In the genomic region with DNA sequence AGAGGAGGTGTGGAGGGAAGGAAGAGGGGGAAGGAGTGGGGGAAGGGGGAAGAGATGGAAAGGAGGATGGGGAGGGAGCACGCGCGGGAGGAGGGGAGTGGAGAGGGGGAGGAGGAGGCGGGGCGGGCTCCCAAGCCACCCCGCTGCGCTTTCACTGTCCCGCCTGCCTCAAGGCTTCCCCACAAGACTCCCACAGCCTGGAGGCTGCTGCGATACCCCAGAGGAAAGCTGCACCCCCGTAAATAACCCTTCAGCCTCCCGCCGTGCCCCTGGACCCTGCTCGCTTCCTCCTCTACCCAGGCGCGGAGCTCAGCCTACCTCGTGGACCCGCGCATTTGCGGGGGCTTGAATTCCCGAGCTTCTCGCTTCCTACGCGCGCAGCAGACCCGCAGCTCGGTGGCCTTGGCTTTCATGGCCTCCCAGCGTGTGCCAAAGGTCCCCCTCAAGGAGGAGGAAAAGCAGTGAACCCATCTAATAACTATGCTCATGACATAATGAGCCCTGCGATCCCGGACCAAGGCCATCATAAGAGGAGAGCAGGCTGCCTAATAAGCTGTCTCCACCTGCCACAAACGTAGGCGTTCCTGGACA, we compare ENCODE assay signal across 8 cellular contexts. TPM values are rescaled to one million over a fixed set of nuclear protein-coding genes. Genes with fewer than 3 reads are reported as not detected.
A peak's percentile ranks its signal among the peaks of the same experiment; 100 is the strongest.
DNase-seq lines count a peak whose midpoint lies in the region; ATAC-seq and TF ChIP-seq lines count a peak whose summit lies in the region.

A gene (minus strand): TSS at position 547 of the 591 bp plus-strand sequence. CDS start 23 bp downstream, at position 524.

- H3K4me1 ChIP-seq in esophagus (ENCODE audit: control insufficient read depth in 2 of 2, insufficient read depth in 2 of 2, low read length in 1 of 2) (no peaks in the 10 kb centered on the region), thyroid gland (peaks cover 0 to 10% of the 10 kb centered on the region in 2 donors)

- 0 to 2% methylated on average over 24 to 31 of the region's 31 CpGs for WGBS in esophagus, 2 donors
- 2% methylated on average over 28 to 29 of the region's 31 CpGs for WGBS in thyroid gland, 2 donors

- TF ChIP-seq POLR2A in thyroid gland (IDR thresholded peaks at IDR 0.05) = peak in 1 of 2 donors; percentile 20

- intact Hi-C loops in thyroid gland (cut with DNase I) = no loop called here

- DNase-seq in CD1c-positive myeloid dendritic cell (ENCODE audit: extremely low spot score) (peak; percentile 21), HCEC 1CT (peak; percentile 69), middle frontal gyrus (ENCODE audit: extremely low spot score, low spot score) (peak; percentile 13), thyroid gland (peak; percentile 63 to 64), AML-193 (lab: John Stamatoyannopoulos, UW) (no peak)
- DNase-seq in activated CD4-positive, alpha-beta T cell treated with anti-CD3 and anti-CD28 coated beads for 48 hours = peak; percentile 46

- no peaks in the 10 kb centered on the region for H3K9me3 ChIP-seq in esophagus (ENCODE audit: control insufficient read depth in 2 of 2, insufficient read depth in 1 of 2, low read depth in 1 of 2, low read length in 1 of 2)
- no peaks in the 10 kb centered on the region for H3K9me3 ChIP-seq in thyroid gland

- no peak for TF ChIP-seq CTCF in thyroid gland (IDR thresholded peaks at IDR 0.05)

- no peaks in the 10 kb centered on the region for H3K27me3 ChIP-seq in esophagus (ENCODE audit: control insufficient read depth in 1 of 2, insufficient read depth in 2 of 2, low read length in 2 of 2)
- no peaks in the 10 kb centered on the region for H3K27me3 ChIP-seq in thyroid gland

- H3K4me3 ChIP-seq in esophagus (ENCODE audit: low read depth in 1 of 2, low read length in 2 of 2) (peak within 1 kb of the TSS; percentile 53), thyroid gland (replicated peaks in 1 of 3) (peak within 1 kb of the TSS; percentile 31 to 50 (median 42))

- H3K27ac ChIP-seq in esophagus (ENCODE audit: low read depth in 2 of 2, low read length in 1 of 2) (no peak within 1 kb of the TSS), thyroid gland (peak within 1 kb of the TSS in 1 of 3 donors; percentile 58)

- no peak for ATAC-seq in HG03095 (IDR thresholded peaks at IDR 0.05; ENCODE audit: unreplicated experiment)

- no peaks in the 10 kb centered on the region for H3K36me3 ChIP-seq in esophagus (ENCODE audit: control insufficient read depth in 2 of 2, insufficient read depth in 2 of 2, low read length in 1 of 2)
- H3K36me3 ChIP-seq in thyroid gland = no peaks in the 10 kb centered on the region

RNA-seq across cellular contexts. Expression of the gene that starts here (rescaled TPM):
- polyA plus RNA-seq in esophagus = under 1 TPM; 0.04 to 0.08 TPM
- total RNA-seq in thyroid gland = under 1 TPM in 3 of 4 donors, not detected in 1; 0.13 to 0.98 (median 0.54) TPM

Comparison
In these comparisons a context has a peak if more than half of its experiments do, and no peak if none do; other contexts are left out.
1. Peak in DNase-seq and H3K4me3 ChIP-seq in thyroid gland; RNA of the gene not detected or under 1 TPM.
2. DNase-seq: peak in CD1c-positive myeloid dendritic cell (single experiment), HCEC 1CT (single experiment), activated CD4-positive, alpha-beta T cell treated with anti-CD3 and anti-CD28 coated beads for 48 hours (single experiment) and middle frontal gyrus (single experiment); none in AML-193 (0 of 2).